20 cellular contexts compared by ENCODE assay signal in genomic region chr16:89695086-89695874, GRCh38. TPM values are rescaled to one million over a fixed set of nuclear protein-coding genes. Genes with fewer than 3 reads are reported as not detected.
DNase-seq lines count a peak whose midpoint lies in the region; ATAC-seq and TF ChIP-seq lines count a peak whose summit lies in the region.
"Had no signal": no experiment of that assay in that cellular context is flagged by ENCODE, and none has a peak within 500 bp of the region (broad histone marks: within the 10 kb centered on the region; RNA-seq: fewer than 3 reads in every experiment).

No MANE protein-coding gene starts in this region.

- no peaks in the 10 kb centered on the region for H3K27me3 Mint-ChIP-seq in activated T-cell treated with anti-CD3 and anti-CD28 coated beads, Interleukin-2, amount 50 U/mL, for 24 hours
- no peaks in the 10 kb centered on the region for H3K27me3 Mint-ChIP-seq in CD4-positive, alpha-beta memory T cell

- H3K4me1 ChIP-seq in RWPE2 (ENCODE audit: insufficient read depth, poor library complexity, severe bottlenecking) (no peaks in the 10 kb centered on the region), hepatocyte (ENCODE audit: insufficient read depth) (peaks cover 5% of the 10 kb centered on the region)
- H3K4me1 ChIP-seq in CD4-positive, alpha-beta memory T cell (ENCODE audit: insufficient read depth, low read length) = peaks cover 20% of the 10 kb centered on the region

- peaks cover 24% of the 10 kb centered on the region for H3K4me1 Mint-ChIP-seq in activated T-cell treated with anti-CD3 and anti-CD28 coated beads, Interleukin-2, amount 50 U/mL, for 24 hours (ENCODE audit: low read depth)
- H3K4me1 Mint-ChIP-seq in stimulated activated effector memory CD8-positive, alpha-beta T cell treated with anti-CD3 and anti-CD28 coated beads, Interleukin-12 subunit alpha, Interleukin-12 subunit beta, amount 100 ng/mL, for 72 hours = peaks cover 37% of the 10 kb centered on the region
- peaks cover 7 to 25% (median 10%) of the 10 kb centered on the region in 4 donors for H3K4me1 Mint-ChIP-seq in CD4-positive, alpha-beta memory T cell

- peaks cover 49% of the 10 kb centered on the region for H3K36me3 ChIP-seq in RWPE2 (ENCODE audit: low read depth)
- H3K36me3 ChIP-seq in hepatocyte (replicated peaks; ENCODE audit: insufficient read depth, low read depth) = no peaks in the 10 kb centered on the region
- H3K36me3 ChIP-seq in CD4-positive, alpha-beta memory T cell (ENCODE audit: insufficient read depth, low read length) = peaks cover 18% of the 10 kb centered on the region

- peaks cover 78% of the 10 kb centered on the region for H3K36me3 Mint-ChIP-seq in activated T-cell treated with anti-CD3 and anti-CD28 coated beads, Interleukin-2, amount 50 U/mL, for 24 hours (ENCODE audit: low read depth)
- H3K36me3 Mint-ChIP-seq in stimulated activated effector memory CD8-positive, alpha-beta T cell treated with anti-CD3 and anti-CD28 coated beads, Interleukin-12 subunit alpha, Interleukin-12 subunit beta, amount 100 ng/mL, for 72 hours = peaks cover 58% of the 10 kb centered on the region
- peaks cover 7 to 30% of the 10 kb centered on the region in 2 donors for H3K36me3 Mint-ChIP-seq in CD4-positive, alpha-beta memory T cell

- no peak for TF ChIP-seq CTCF in RWPE2 (IDR thresholded peaks at IDR 0.05; ENCODE audit: poor library complexity, severe bottlenecking)
- TF ChIP-seq CTCF in hepatocyte (IDR thresholded peaks at IDR 0.05; ENCODE audit: poor library complexity) = no peak

- H4K20me1 ChIP-seq in hepatocyte (ENCODE audit: insufficient read depth, poor library complexity, severe bottlenecking) = peaks cover 9% of the 10 kb centered on the region

- ATAC-seq in RWPE2 (ENCODE audit: low read depth) = no peak
- no peak for ATAC-seq in stimulated activated effector memory CD8-positive, alpha-beta T cell treated with anti-CD3 and anti-CD28 coated beads, Interleukin-12 subunit alpha, Interleukin-12 subunit beta, amount 100 ng/mL, for 72 hours
- ATAC-seq in HG03460 (IDR thresholded peaks at IDR 0.05; ENCODE audit: unreplicated experiment) = no peak
- ATAC-seq: CD8-positive, alpha-beta T cell; esophagus mucosa; PC-3 had no signal

- H3K4me2 ChIP-seq in hepatocyte = no peak overlapping the region

- H3K79me2 ChIP-seq in hepatocyte = peaks cover 6% of the 10 kb centered on the region

- WGBS in hepatocyte (ENCODE audit: low lambda C conversion rate, missing lambda C conversion rate) = 92% methylated on average over 30 of the region's 31 CpGs

- H3K9me3 Mint-ChIP-seq in activated T-cell treated with anti-CD3 and anti-CD28 coated beads, Interleukin-2, amount 50 U/mL, for 24 hours = no peaks in the 10 kb centered on the region
- no peaks in the 10 kb centered on the region for H3K9me3 Mint-ChIP-seq in stimulated activated effector memory CD8-positive, alpha-beta T cell treated with anti-CD3 and anti-CD28 coated beads, Interleukin-12 subunit alpha, Interleukin-12 subunit beta, amount 100 ng/mL, for 72 hours
- H3K9me3 Mint-ChIP-seq in CD4-positive, alpha-beta memory T cell = no peaks in the 10 kb centered on the region
- H3K9me3 Mint-ChIP-seq: CD8-positive, alpha-beta T cell had no signal

- H3K27ac Mint-ChIP-seq in activated T-cell treated with anti-CD3 and anti-CD28 coated beads, Interleukin-2, amount 50 U/mL, for 24 hours = peak overlapping the region; percentile 22
- H3K27ac Mint-ChIP-seq in stimulated activated effector memory CD8-positive, alpha-beta T cell treated with anti-CD3 and anti-CD28 coated beads, Interleukin-12 subunit alpha, Interleukin-12 subunit beta, amount 100 ng/mL, for 72 hours = peak overlapping the region; percentile 40
- peak overlapping the region in 2 of 7 donors; percentile 35 to 46 for H3K27ac Mint-ChIP-seq in CD4-positive, alpha-beta memory T cell
- H3K27ac Mint-ChIP-seq: CD8-positive, alpha-beta T cell had no signal

- CTCF ChIA-PET in CD4-positive, alpha-beta memory T cell (lab: Charles Lee; ENCODE audit: partially characterized antibody) = interaction anchor here (1.3 kb wide), 1 partner anchor 84 kb away, joined by 3 read pairs; no protein-coding TSS in a partner anchor

- POLR2A ChIA-PET in CD4-positive, alpha-beta memory T cell (lab: Charles Lee; ENCODE audit: partially characterized antibody) = interaction anchor here (0.7 to 4.0 kb wide), 3 partner anchors 9 to 838 kb away, joined by 3 to 23 read pairs (median 4); partner anchors contain the start of genes CDK10, GALNS and TRAPPC2L

- H3K27me3 ChIP-seq in RWPE2 (ENCODE audit: insufficient read depth, poor library complexity, severe bottlenecking) (no peaks in the 10 kb centered on the region), hepatocyte (no peaks in the 10 kb centered on the region)
- H3K27me3 ChIP-seq in CD4-positive, alpha-beta memory T cell (ENCODE audit: insufficient read depth, low read length) = no peaks in the 10 kb centered on the region
- H3K27me3 ChIP-seq: colonic mucosa had no signal

- no peak overlapping the region for H2AFZ ChIP-seq in hepatocyte

- H3K4me3 Mint-ChIP-seq in activated T-cell treated with anti-CD3 and anti-CD28 coated beads, Interleukin-2, amount 50 U/mL, for 24 hours = no peak overlapping the region
- H3K4me3 Mint-ChIP-seq in stimulated activated effector memory CD8-positive, alpha-beta T cell treated with anti-CD3 and anti-CD28 coated beads, Interleukin-12 subunit alpha, Interleukin-12 subunit beta, amount 100 ng/mL, for 72 hours = no peak overlapping the region
- no peak overlapping the region for H3K4me3 Mint-ChIP-seq in CD4-positive, alpha-beta memory T cell
- H3K4me3 Mint-ChIP-seq: CD8-positive, alpha-beta T cell had no signal

- intact Hi-C loops in CD4-positive, alpha-beta memory T cell (cut with micrococcal nuclease) = no loop called here

- no peak for DNase-seq in activated T-cell treated with anti-CD3 and anti-CD28 coated beads, Interleukin-2, amount 50 U/mL, for 24 hours
- DNase-seq in activated T-cell treated with anti-CD3 and anti-CD28 coated beads for 4 hours = no peak
- peak; percentile 69 for DNase-seq in RWPE2 (ENCODE audit: low spot score)
- peak; percentile 11 for DNase-seq in hepatocyte (ENCODE audit: low spot score)
- DNase-seq in stimulated activated effector memory CD8-positive, alpha-beta T cell treated with anti-CD3 and anti-CD28 coated beads, Interleukin-12 subunit alpha, Interleukin-12 subunit beta, amount 100 ng/mL, for 72 hours (ENCODE audit: low spot score in 2 of 2) = no peak
- no peak for DNase-seq in middle frontal gyrus (ENCODE audit: extremely low spot score, low spot score)
- no peak for DNase-seq in CD4-positive, alpha-beta memory T cell
- DNase-seq: activated CD4-positive, alpha-beta T cell treated with anti-CD3 and anti-CD28 coated beads, Interleukin-2, amount 50 U/mL, for 1 hour; activated naive CD4-positive, alpha-beta T cell treated with anti-CD3 and anti-CD28 coated beads, Interleukin-2, amount 50 U/mL, for 16 hours; CD8-positive, alpha-beta T cell; colonic mucosa; KBM-7; NCI-H526 treated with DMSO at 0.1 percent for 48 hours; PC-3; retina; stimulated activated CD4-positive, alpha-beta T cell treated with anti-CD3 and anti-CD28 coated beads, Interleukin-15, amount 100 ng/mL, for 24 hours; stimulated activated naive CD4-positive, alpha-beta T cell treated with Interleukin-2 at 50 U/mL for 16 hours; trophoblast cell had no signal

- H3K9me3 ChIP-seq in RWPE2 (ENCODE audit: severe bottlenecking) (no peaks in the 10 kb centered on the region), hepatocyte (ENCODE audit: low read depth) (no peaks in the 10 kb centered on the region)
- H3K9me3 ChIP-seq in CD4-positive, alpha-beta memory T cell (ENCODE audit: control insufficient read depth in 1 of 2, low read length in 2 of 2) = no peaks in the 10 kb centered on the region
- H3K9me3 ChIP-seq: colonic mucosa had no signal

- no peak overlapping the region for H3K27ac ChIP-seq in RWPE2 (ENCODE audit: poor library complexity, severe bottlenecking)
- H3K27ac ChIP-seq in hepatocyte = no peak overlapping the region
- H3K27ac ChIP-seq in CD4-positive, alpha-beta memory T cell (ENCODE audit: low read depth, low read length) = no peak overlapping the region
- H3K27ac ChIP-seq: colonic mucosa had no signal

- H3K4me3 ChIP-seq in RWPE2 (ENCODE audit: severe bottlenecking) (no peak overlapping the region), hepatocyte (no peak overlapping the region)
- H3K4me3 ChIP-seq in CD4-positive, alpha-beta memory T cell (ENCODE audit: low read length in 2 of 2) = no peak overlapping the region
- H3K4me3 ChIP-seq: colonic mucosa had no signal

- H3K9me2 ChIP-seq in hepatocyte (replicated peaks; ENCODE audit: insufficient read depth) = no peaks in the 10 kb centered on the region

RNA-seq across cellular contexts. Expression of gene SPATA2L, which starts 6.2 kb away (rescaled TPM):
- 20.2 and 32.9 TPM in 2 replicates for total RNA-seq in hepatocyte
- 23.6 and 25.0 TPM in 2 replicates for polyA plus RNA-seq in hepatocyte
- 10 to 100 TPM; 12.7 to 13.1 TPM for total RNA-seq in CD4-positive, alpha-beta memory T cell
- polyA plus RNA-seq in CD4-positive, alpha-beta memory T cell = 10 to 100 TPM in 1 of 2 donors, 1 to 10 TPM in 1; 5.4 to 13.0 TPM

RNA-seq across cellular contexts. Expression of gene CDK10, which starts 8.8 kb away (rescaled TPM):
- total RNA-seq in hepatocyte = 60.1 and 70.4 TPM in 2 replicates
- 155 and 187 TPM in 2 replicates for polyA plus RNA-seq in hepatocyte
- 100 to 1,000 TPM; 134 to 140 TPM for total RNA-seq in CD4-positive, alpha-beta memory T cell
- polyA plus RNA-seq in CD4-positive, alpha-beta memory T cell = 10 to 100 TPM; 24.8 to 33.5 TPM

RNA-seq across cellular contexts. Expression of gene VPS9D1, which starts 25.4 kb away (rescaled TPM):
- 8.0 and 13.8 TPM in 2 replicates for total RNA-seq in hepatocyte
- 25.5 and 30.2 TPM in 2 replicates for polyA plus RNA-seq in hepatocyte
- total RNA-seq in CD4-positive, alpha-beta memory T cell = 10 to 100 TPM; 13.0 to 13.6 TPM
- polyA plus RNA-seq in CD4-positive, alpha-beta memory T cell = 1 to 10 TPM in 1 of 2 donors, under 1 TPM in 1; 0.48 to 1.0 TPM

RNA-seq across cellular contexts. Expression of gene ZNF276, which starts 26.1 kb away (rescaled TPM):
- 8.4 and 23.2 TPM in 2 replicates for total RNA-seq in hepatocyte
- 15.0 and 18.3 TPM in 2 replicates for polyA plus RNA-seq in hepatocyte
- 100 to 1,000 TPM; 141 to 143 TPM for total RNA-seq in CD4-positive, alpha-beta memory T cell
- polyA plus RNA-seq in CD4-positive, alpha-beta memory T cell = 10 to 100 TPM in 1 of 2 donors, 1 to 10 TPM in 1; 9.5 to 53.7 TPM

RNA-seq across cellular contexts. Expression of gene SPATA33, which starts 37.6 kb away (rescaled TPM):
- total RNA-seq in hepatocyte = 3.6 and 4.4 TPM in 2 replicates
- polyA plus RNA-seq in hepatocyte = 16.8 and 17.9 TPM in 2 replicates
- total RNA-seq in CD4-positive, alpha-beta memory T cell = 10 to 100 TPM in 1 of 2 experiments, 1 to 10 TPM in 1; 8.6 to 10.5 TPM
- 1 to 10 TPM; 2.5 to 5.7 TPM for polyA plus RNA-seq in CD4-positive, alpha-beta memory T cell

Comparison
In these comparisons a context has a peak if more than half of its experiments do, and no peak if none do; other contexts are left out.
1. DNase-seq: peak in RWPE2 (single experiment) and hepatocyte (single experiment); none in activated T-cell treated with anti-CD3 and anti-CD28 coated beads, Interleukin-2, amount 50 U/mL, for 24 hours (single experiment), activated T-cell treated with anti-CD3 and anti-CD28 coated beads for 4 hours (single experiment), stimulated activated effector memory CD8-positive, alpha-beta T cell treated with anti-CD3 and anti-CD28 coated beads, Interleukin-12 subunit alpha, Interleukin-12 subunit beta, amount 100 ng/mL, for 72 hours (0 of 2), middle frontal gyrus (single experiment) and CD4-positive, alpha-beta memory T cell (0 of 5).